In genomic region chr5:143080407-143080806, GRCh38 we compare ENCODE assay signal across 16 cellular contexts.
DNase-seq lines count a peak whose midpoint lies in the region; ATAC-seq, FAIRE-seq and TF ChIP-seq lines count a peak whose summit lies in the region.
"Had no signal": no experiment of that assay in that cellular context is flagged by ENCODE, and none has a peak within 500 bp of the region (broad histone marks: within the 10 kb centered on the region; RNA-seq: fewer than 3 reads in every experiment).

No MANE protein-coding gene starts in this region.

- no peak overlapping the region for H3T11ph ChIP-seq in H9 (ENCODE audit: low read length)

- no peak overlapping the region for H2BK20ac ChIP-seq in H9 (ENCODE audit: low read depth, low read length, poor library complexity, severe bottlenecking)

- H3K18ac ChIP-seq in H9 (ENCODE audit: insufficient read length, low read depth, low read length) = no peak overlapping the region

- no CpG with 5 or more reads among the region's 2 CpGs for WGBS in H9 (ENCODE audit: extremely low coverage, insufficient read length, low lambda C conversion rate)
- 89 to 97% (median 94%) methylated on average over 2 of the region's 2 CpGs for whole genome bisulfite sequencing in small intestine, 3 donors

- H3K9ac ChIP-seq in H9 (ENCODE audit: extremely low read depth, insufficient read length, low read length) (no peak overlapping the region), colonic mucosa (ENCODE audit: low read depth in 2 of 2, low read length in 2 of 2) (no peak overlapping the region)
- H3K9ac ChIP-seq: BLaER1 treated with 17β-estradiol and CSF1 and Interleukin-3, amounts not matched to agents 10 nM and 100 nM had no signal

- H3K36me3 ChIP-seq in colonic mucosa (no peaks in the 10 kb centered on the region), small intestine (ENCODE audit: control insufficient read depth in 2 of 2, insufficient read depth in 2 of 2, low read length in 2 of 2) (no peaks in the 10 kb centered on the region)

- no peak for DNase-seq in activated T-cell treated with anti-CD3 and anti-CD28 coated beads, Interleukin-2, amount 50 U/mL, for 24 hours
- no peak for DNase-seq in activated T-cell treated with anti-CD3 and anti-CD28 coated beads, Interleukin-2, amount 50 U/mL, for 48 hours
- DNase-seq in H9 = no peak
- DNase-seq in colonic mucosa = peak; percentile 70
- peak; percentile 16 for DNase-seq in small intestine
- no peak for DNase-seq in midbrain (lab: John Stamatoyannopoulos, UW)
- no peak for DNase-seq in RPMI8226
- DNase-seq: 8988T; Calu3; CD4-positive, CD25-positive, alpha-beta regulatory T cell; DMS 273 treated with DMSO at 0.1 percent for 48 hours; H7 had no signal

- H2BK120ac ChIP-seq in H9 (ENCODE audit: low read depth, low read length, poor library complexity, severe bottlenecking) = no peak overlapping the region

- H3K23me2 ChIP-seq in H9 (ENCODE audit: insufficient read length, low read depth, low read length, poor library complexity, severe bottlenecking) = no peaks in the 10 kb centered on the region

- H2AFZ ChIP-seq in H9 (ENCODE audit: low read length) = no peak overlapping the region
- H2AFZ ChIP-seq: GM23338 had no signal

- no peak overlapping the region for H4K8ac ChIP-seq in H9 (replicated peaks; ENCODE audit: insufficient read length, low read depth, low read length)

- peak overlapping the region; percentile 16 for H3K27ac Mint-ChIP-seq in activated T-cell treated with anti-CD3 and anti-CD28 coated beads, Interleukin-2, amount 50 U/mL, for 24 hours
- peak overlapping the region in 1 of 3 experiments; percentile 1; a peak in 1 of 7 replicates for H3K27ac Mint-ChIP-seq in H9
- H3K27ac Mint-ChIP-seq: CD4-positive, CD25-positive, alpha-beta regulatory T cell; GM23338 had no signal

- H3K9me3 Mint-ChIP-seq in activated T-cell treated with anti-CD3 and anti-CD28 coated beads, Interleukin-2, amount 50 U/mL, for 24 hours = no peaks in the 10 kb centered on the region
- H3K9me3 Mint-ChIP-seq in H9 = no peaks in the 10 kb centered on the region
- H3K9me3 Mint-ChIP-seq: CD4-positive, CD25-positive, alpha-beta regulatory T cell; GM23338 had no signal

- ATAC-seq in GM21717 (IDR thresholded peaks at IDR 0.05; ENCODE audit: unreplicated experiment) = no peak
- ATAC-seq: GM23338 had no signal

- no peaks in the 10 kb centered on the region for H3K79me2 ChIP-seq in H9 (ENCODE audit: insufficient read depth, low read length)

- no peak overlapping the region for H4K91ac ChIP-seq in H9 (ENCODE audit: insufficient read length, low read depth, low read length)

- intact Hi-C loops in colonic mucosa (cut with DNase I) = no loop called here

- no peak overlapping the region for H2BK15ac ChIP-seq in H9 (ENCODE audit: low read depth, low read length)

- peaks cover 8% of the 10 kb centered on the region for H3K36me3 Mint-ChIP-seq in activated T-cell treated with anti-CD3 and anti-CD28 coated beads, Interleukin-2, amount 50 U/mL, for 24 hours (ENCODE audit: low read depth)
- H3K36me3 Mint-ChIP-seq in H9 (ENCODE audit: insufficient read depth in 1 of 3, low read depth in 3 of 3) = no peaks in the 10 kb centered on the region; a peak in 2 of 7 replicates

- peak overlapping the region; percentile 11; the same call in 1 of the 2 replicates for H3K14ac ChIP-seq in H9 (ENCODE audit: insufficient read depth, low read length)

- H4K20me1 ChIP-seq in H9 (ENCODE audit: control insufficient read depth, insufficient read depth, insufficient read length) = no peaks in the 10 kb centered on the region
- H4K20me1 ChIP-seq: BLaER1 treated with 17β-estradiol and CSF1 and Interleukin-3, amounts not matched to agents 10 nM and 100 nM had no signal

- no peaks in the 10 kb centered on the region for H3K79me1 ChIP-seq in H9 (ENCODE audit: insufficient read depth, low read depth, low read length, poor library complexity, severe bottlenecking)

- H3K27me3 ChIP-seq in H9 (ENCODE audit: insufficient read depth, low read length) (no peaks in the 10 kb centered on the region), colonic mucosa (no peaks in the 10 kb centered on the region), small intestine (ENCODE audit: control insufficient read depth in 2 of 2, insufficient read depth in 2 of 2, low read length in 2 of 2) (no peaks in the 10 kb centered on the region)
- H3K27me3 ChIP-seq: BLaER1 treated with 17β-estradiol and CSF1 and Interleukin-3, amounts not matched to agents 10 nM and 100 nM had no signal

- TF ChIP-seq CTCF in H9 (conservative IDR thresholded peaks at IDR 0.05) (no peak), colonic mucosa (IDR thresholded peaks at IDR 0.05) (no peak)

- H3K56ac ChIP-seq in H9 (ENCODE audit: insufficient read length, low read depth, low read length) = no peak overlapping the region

- H3K4me1 Mint-ChIP-seq in activated T-cell treated with anti-CD3 and anti-CD28 coated beads, Interleukin-2, amount 50 U/mL, for 24 hours (ENCODE audit: low read depth) = peaks cover 9% of the 10 kb centered on the region
- peaks cover 16 to 20% of the 10 kb centered on the region in 2 experiments for H3K4me1 Mint-ChIP-seq in H9

- no peak overlapping the region for H3K4me2 ChIP-seq in H9 (ENCODE audit: insufficient read depth, insufficient read length, low read length)
- H3K4me2 ChIP-seq: BLaER1 treated with 17β-estradiol and CSF1 and Interleukin-3, amounts not matched to agents 10 nM and 100 nM; GM23338 had no signal

- H3K27ac ChIP-seq in H9 (ENCODE audit: insufficient read length, low read depth, low read length) = no peak overlapping the region
- H3K27ac ChIP-seq in colonic mucosa = no peak overlapping the region
- H3K27ac ChIP-seq in small intestine (ENCODE audit: low read depth in 1 of 2, low read length in 1 of 2) = no peak overlapping the region
- H3K27ac ChIP-seq: BLaER1 treated with 17β-estradiol and CSF1 and Interleukin-3, amounts not matched to agents 10 nM and 100 nM had no signal

- H3K4ac ChIP-seq in H9 (ENCODE audit: low read depth, low read length) = no peak overlapping the region

- H3K27me3 Mint-ChIP-seq in activated T-cell treated with anti-CD3 and anti-CD28 coated beads, Interleukin-2, amount 50 U/mL, for 24 hours = no peaks in the 10 kb centered on the region
- no peaks in the 10 kb centered on the region for H3K27me3 Mint-ChIP-seq in H9 (ENCODE audit: low read depth)
- H3K27me3 Mint-ChIP-seq: CD4-positive, CD25-positive, alpha-beta regulatory T cell had no signal

- H2BK12ac ChIP-seq in H9 (ENCODE audit: insufficient read length, low read depth, low read length) = no peak overlapping the region

- no peak for FAIRE-seq in small intestine (lab: Jason Lieb, UNC)
- FAIRE-seq: GM18507 had no signal

- H2AK5ac ChIP-seq in H9 (ENCODE audit: insufficient read length, low read length) = no peak overlapping the region

- H3K23ac ChIP-seq in H9 (ENCODE audit: insufficient read length, low read depth, low read length) = no peak overlapping the region

- H3K4me1 ChIP-seq in H9 (ENCODE audit: insufficient read depth, low read length) (peaks cover 4% of the 10 kb centered on the region; the same call in 1 of the 2 replicates), colonic mucosa (peaks cover 9% of the 10 kb centered on the region), small intestine (ENCODE audit: control insufficient read depth in 2 of 2, insufficient read depth in 1 of 2, low read depth in 1 of 2, low read length in 1 of 2) (peaks cover 2 to 3% of the 10 kb centered on the region in 2 donors)
- H3K4me1 ChIP-seq: BLaER1 treated with 17β-estradiol and CSF1 and Interleukin-3, amounts not matched to agents 10 nM and 100 nM had no signal

- no peak overlapping the region for H2BK5ac ChIP-seq in H9 (ENCODE audit: insufficient read length, low read length)

- H3K9me3 ChIP-seq in H9 (ENCODE audit: control insufficient read depth, low read depth, low read length) = no peaks in the 10 kb centered on the region
- no peaks in the 10 kb centered on the region for H3K9me3 ChIP-seq in colonic mucosa
- H3K9me3 ChIP-seq in small intestine (ENCODE audit: control insufficient read depth, low read depth) = no peaks in the 10 kb centered on the region

- no peak overlapping the region for H4K5ac ChIP-seq in H9 (ENCODE audit: insufficient read length, low read depth, low read length)

- no peak overlapping the region for H3K4me3 ChIP-seq in colonic mucosa
- H3K4me3 ChIP-seq in small intestine (ENCODE audit: low read depth in 1 of 2, low read length in 2 of 2) = no peak overlapping the region
- H3K4me3 ChIP-seq: BLaER1 treated with 17β-estradiol and CSF1 and Interleukin-3, amounts not matched to agents 10 nM and 100 nM; GM23338 had no signal

- H3K4me3 Mint-ChIP-seq in activated T-cell treated with anti-CD3 and anti-CD28 coated beads, Interleukin-2, amount 50 U/mL, for 24 hours = no peak overlapping the region
- no peak overlapping the region for H3K4me3 Mint-ChIP-seq in H9
- H3K4me3 Mint-ChIP-seq: CD4-positive, CD25-positive, alpha-beta regulatory T cell; GM23338 had no signal

Comparison
In these comparisons a context has a peak if more than half of its experiments do, and no peak if none do; other contexts are left out.
1. DNase-seq: peak in colonic mucosa (single experiment) and small intestine (single experiment); none in activated T-cell treated with anti-CD3 and anti-CD28 coated beads, Interleukin-2, amount 50 U/mL, for 24 hours (single experiment), activated T-cell treated with anti-CD3 and anti-CD28 coated beads, Interleukin-2, amount 50 U/mL, for 48 hours (0 of 2), H9 (single experiment), midbrain (single experiment) and RPMI8226 (single experiment).